ENCODE assay signal across 21 cellular contexts in genomic region chr4:115711575-115711974, GRCh38.
DNase-seq lines count a peak whose midpoint lies in the region; ATAC-seq and TF ChIP-seq lines count a peak whose summit lies in the region.
"Had no signal": no experiment of that assay in that cellular context is flagged by ENCODE, and none has a peak within 500 bp of the region (broad histone marks: within the 10 kb centered on the region; RNA-seq: fewer than 3 reads in every experiment).

No MANE protein-coding gene starts in this region.

- no peaks in the 10 kb centered on the region for H3K9me3 ChIP-seq in neural progenitor cell (ENCODE audit: low read depth)
- H3K9me3 ChIP-seq: ascending aorta, lower lobe of right lung, thyroid gland had no signal

- H3K36me3 Mint-ChIP-seq in neural progenitor cell, result no peaks in the 10 kb centered on the region
- H3K36me3 Mint-ChIP-seq: activated naive CD4-positive, alpha-beta T cell treated with anti-CD3 and anti-CD28 coated beads, Interleukin-2, amount 50 U/mL, for 24 hours; WTC11 had no signal

- H3K4me3 Mint-ChIP-seq in neural progenitor cell, result no peak overlapping the region
- H3K4me3 Mint-ChIP-seq: activated naive CD4-positive, alpha-beta T cell treated with anti-CD3 and anti-CD28 coated beads, Interleukin-2, amount 50 U/mL, for 24 hours; central memory CD8-positive, alpha-beta T cell; stimulated activated naive CD8-positive, alpha-beta T cell treated with anti-CD3 and anti-CD28 coated beads, Interleukin-15, Interleukin-2, amounts not matched to agents 100 ng/mL and 50 ng/mL, for 24 hours; WTC11 had no signal

- H3K79me2 ChIP-seq in neural progenitor cell (ENCODE audit: low read depth), result no peaks in the 10 kb centered on the region

- no peaks in the 10 kb centered on the region for H4K20me1 ChIP-seq in neural progenitor cell (ENCODE audit: low read depth)

- no peaks in the 10 kb centered on the region for H3K4me1 ChIP-seq in neural progenitor cell
- H3K4me1 ChIP-seq: ascending aorta, lower lobe of right lung, thyroid gland had no signal

- H3K27me3 ChIP-seq in H7 (ENCODE audit: control insufficient read depth, insufficient read depth, low read length), result no peaks in the 10 kb centered on the region
- H3K27me3 ChIP-seq in neural progenitor cell, result no peaks in the 10 kb centered on the region
- H3K27me3 ChIP-seq: ascending aorta, thyroid gland had no signal

- H3F3A ChIP-seq in neural progenitor cell (ENCODE audit: low read depth), result no peaks in the 10 kb centered on the region

- in situ Hi-C loops in G401 (cut with HindIII; ENCODE audit: low sequenced_read_pairs), result no loop called here

- H3K9me3 Mint-ChIP-seq in neural progenitor cell, result peaks cover 4% of the 10 kb centered on the region
- H3K9me3 Mint-ChIP-seq: activated naive CD4-positive, alpha-beta T cell treated with anti-CD3 and anti-CD28 coated beads, Interleukin-2, amount 50 U/mL, for 24 hours; stimulated activated naive CD8-positive, alpha-beta T cell treated with anti-CD3 and anti-CD28 coated beads, Interleukin-15, Interleukin-2, amounts not matched to agents 100 ng/mL and 50 ng/mL, for 24 hours had no signal

- H3K27ac ChIP-seq in neural progenitor cell, result no peak overlapping the region
- H3K27ac ChIP-seq: ascending aorta, lower lobe of right lung, thyroid gland had no signal

- DNase-seq in H7 (peak; percentile 4), NB4 (ENCODE audit: low read depth) (peak; percentile 5), epithelial cell of esophagus (ENCODE audit: low read depth) (peak; percentile 30), neural progenitor cell (ENCODE audit: low spot score) (peak; percentile 41), G401 (ENCODE audit: low spot score) (no peak)
- DNase-seq: DMS79 treated with DMSO at 0.1 percent for 48 hours; GOT3; Karpas-422; lower lobe of right lung; NCI-H1105; NCI-H2029; stimulated activated CD4-positive, alpha-beta T cell treated with anti-CD3 and anti-CD28 coated beads, Interleukin-12 subunit alpha, Interleukin-12 subunit beta, amount 100 ng/mL, for 4 hours; thyroid gland had no signal

- no peak overlapping the region for H3K4me2 ChIP-seq in neural progenitor cell

- no peak for ATAC-seq in HG02571 (IDR thresholded peaks at IDR 0.05; ENCODE audit: unreplicated experiment)
- ATAC-seq in GM21367 (IDR thresholded peaks at IDR 0.05; ENCODE audit: unreplicated experiment), result no peak
- ATAC-seq: lower lobe of right lung, Panc1, WTC11 had no signal

- no peaks in the 10 kb centered on the region for H3K4me1 Mint-ChIP-seq in neural progenitor cell
- H3K4me1 Mint-ChIP-seq: activated naive CD4-positive, alpha-beta T cell treated with anti-CD3 and anti-CD28 coated beads, Interleukin-2, amount 50 U/mL, for 24 hours; central memory CD8-positive, alpha-beta T cell; WTC11 had no signal

- no peak for TF ChIP-seq POLR2A in NB4 (IDR thresholded peaks at IDR 0.05; ENCODE audit: extremely low read depth, insufficient read length)

- no peak overlapping the region for H3K4me3 ChIP-seq in H7 (ENCODE audit: insufficient read depth, low read depth, low read length)
- H3K4me3 ChIP-seq in NB4 (ENCODE audit: low read depth, low read length), result no peak overlapping the region
- no peak overlapping the region for H3K4me3 ChIP-seq in epithelial cell of esophagus (ENCODE audit: low read length)
- H3K4me3 ChIP-seq in neural progenitor cell, result no peak overlapping the region
- H3K4me3 ChIP-seq: ascending aorta, lower lobe of right lung, thyroid gland had no signal

- H3K36me3 ChIP-seq in H7 (replicated peaks; ENCODE audit: control insufficient read depth, insufficient read depth, low read length), result no peaks in the 10 kb centered on the region
- H3K36me3 ChIP-seq in neural progenitor cell, result no peaks in the 10 kb centered on the region
- H3K36me3 ChIP-seq: ascending aorta, lower lobe of right lung, thyroid gland had no signal

- H3K27ac Mint-ChIP-seq in neural progenitor cell, result no peak overlapping the region
- H3K27ac Mint-ChIP-seq: activated naive CD4-positive, alpha-beta T cell treated with anti-CD3 and anti-CD28 coated beads, Interleukin-2, amount 50 U/mL, for 24 hours; stimulated activated naive CD8-positive, alpha-beta T cell treated with anti-CD3 and anti-CD28 coated beads, Interleukin-15, Interleukin-2, amounts not matched to agents 100 ng/mL and 50 ng/mL, for 24 hours; WTC11 had no signal

- no peak overlapping the region for H2AFZ ChIP-seq in neural progenitor cell (replicated peaks)

- no peak overlapping the region for H3K9ac ChIP-seq in neural progenitor cell

- no peak for TF ChIP-seq CTCF in NB4 (IDR thresholded peaks at IDR 0.05; ENCODE audit: low read depth, low read length)
- no peak for TF ChIP-seq CTCF in epithelial cell of esophagus (IDR thresholded peaks at IDR 0.05; ENCODE audit: insufficient read depth, low read depth, low read length, missing control alignments)
- no peak for TF ChIP-seq CTCF in neural progenitor cell (IDR thresholded peaks at IDR 0.05)

- H3K27me3 Mint-ChIP-seq in neural progenitor cell (ENCODE audit: insufficient read depth, low read depth), result no peaks in the 10 kb centered on the region
- H3K27me3 Mint-ChIP-seq: activated naive CD4-positive, alpha-beta T cell treated with anti-CD3 and anti-CD28 coated beads, Interleukin-2, amount 50 U/mL, for 24 hours; central memory CD8-positive, alpha-beta T cell; stimulated activated naive CD8-positive, alpha-beta T cell treated with anti-CD3 and anti-CD28 coated beads, Interleukin-15, Interleukin-2, amounts not matched to agents 100 ng/mL and 50 ng/mL, for 24 hours had no signal
